Comparison of ENCODE assay signal across 12 cellular contexts in the genomic region with DNA sequence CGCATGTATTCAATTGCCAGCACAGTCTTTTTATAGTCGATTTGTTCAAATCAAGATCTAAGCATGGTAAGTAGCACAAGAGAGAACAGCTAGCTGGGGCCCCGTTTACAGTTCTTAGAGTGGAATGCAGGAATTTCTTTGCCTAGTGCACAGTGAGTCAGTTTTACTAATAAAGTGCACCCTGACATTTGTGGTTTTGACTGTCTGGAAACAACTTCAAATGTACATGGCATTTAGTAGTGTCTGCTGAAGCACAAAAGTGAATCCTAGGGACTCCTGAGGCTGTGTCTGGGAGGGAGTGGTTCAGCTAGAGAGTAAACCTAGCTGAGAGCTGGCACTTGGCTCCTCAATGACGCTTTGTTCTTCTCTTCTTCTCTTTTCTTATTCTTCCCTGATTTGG.
DNase-seq lines count a peak whose midpoint lies in the region; ATAC-seq and TF ChIP-seq lines count a peak whose summit lies in the region.
"Had no signal": no experiment of that assay in that cellular context is flagged by ENCODE, and none has a peak within 500 bp of the region (broad histone marks: within the 10 kb centered on the region; RNA-seq: fewer than 3 reads in every experiment).

No MANE protein-coding gene starts in this region.

- POLR2A ChIA-PET in CD8-positive, alpha-beta T cell (lab: Charles Lee) = no interaction called here

- H3K27ac ChIP-seq in breast epithelium (peak overlapping the region; percentile 36 to 38), lung (ENCODE audit: low read depth in 1 of 2, low read length in 1 of 2) (no peak overlapping the region), transverse colon (peak overlapping the region in 2 of 4 donors; percentile 15 to 30)
- H3K27ac ChIP-seq in CD8-positive, alpha-beta T cell (ENCODE audit: low read depth, low read length) = no peak overlapping the region
- H3K27ac ChIP-seq: gastrocnemius medialis had no signal

- WGBS in lung, 2 donors = 61 to 84% methylated on average over 4 of the region's 4 CpGs
- WGBS in transverse colon (ENCODE audit: low coverage in 1 of 2), 2 donors = 58 to 71% methylated on average over 4 of the region's 4 CpGs

- in situ Hi-C loops in transverse colon (cut with MboI; ENCODE audit: low pct_ligation_motif_present in 1 of 4, low pct_unique_long_range_greater_than_20kb in 1 of 4, low sequenced_read_pairs in 3 of 4) = no loop called here

- CTCF ChIA-PET in CD8-positive, alpha-beta T cell (lab: Charles Lee) = no interaction called here

- H3K9me3 Mint-ChIP-seq in nephron progenitor cell = no peaks in the 10 kb centered on the region
- no peaks in the 10 kb centered on the region for H3K9me3 Mint-ChIP-seq in CD8-positive, alpha-beta T cell

- DNase-seq in AG20443 (ENCODE audit: low spot score) (peak; percentile 87), LHCN-M2 (ENCODE audit: low read depth) (peak; percentile 95), breast epithelium (ENCODE audit: low spot score in 2 of 2) (no peak), lung (ENCODE audit: low spot score) (no peak), nephron progenitor cell (no peak), NCI-H2171 (lab: John Stamatoyannopoulos, UW) (no peak), transverse colon (no peak)
- no peak for DNase-seq in CD8-positive, alpha-beta T cell
- DNase-seq: activated gamma-delta T cell treated with Interleukin-2 at 50 U/mL for 16 hours, gastrocnemius medialis, Kasumi-1, NCI-H748 treated with DMSO at 0.1 percent for 48 hours had no signal

- peaks cover 3 to 8% of the 10 kb centered on the region in 2 donors for H3K4me1 ChIP-seq in breast epithelium
- peaks cover 1 to 3% of the 10 kb centered on the region in 2 donors for H3K4me1 ChIP-seq in lung (ENCODE audit: control insufficient read depth in 2 of 2, insufficient read depth in 2 of 2, low read length in 2 of 2)
- H3K4me1 ChIP-seq in CD8-positive, alpha-beta T cell (ENCODE audit: insufficient read depth, low read length) = no peaks in the 10 kb centered on the region
- H3K4me1 ChIP-seq in transverse colon = peaks cover 0 to 6% (median 0%) of the 10 kb centered on the region in 4 donors

- H3K4me3 Mint-ChIP-seq in nephron progenitor cell = no peak overlapping the region
- H3K4me3 Mint-ChIP-seq in CD8-positive, alpha-beta T cell = no peak overlapping the region

- TF ChIP-seq POLR2A in breast epithelium (IDR thresholded peaks at IDR 0.05) = no peak
- no peak for TF ChIP-seq POLR2A in transverse colon (IDR thresholded peaks at IDR 0.05)

- TF ChIP-seq CTCF in breast epithelium (IDR thresholded peaks at IDR 0.05) (no peak), lung (IDR thresholded peaks at IDR 0.05; ENCODE audit: control extremely low read depth, extremely low read depth) (no peak), nephron progenitor cell (IDR thresholded peaks at IDR 0.05) (no peak), transverse colon (IDR thresholded peaks at IDR 0.05) (no peak)
- TF ChIP-seq CTCF in CD8-positive, alpha-beta T cell (IDR thresholded peaks at IDR 0.05) = no peak

- no peaks in the 10 kb centered on the region for H3K36me3 ChIP-seq in breast epithelium
- H3K36me3 ChIP-seq in lung (ENCODE audit: control insufficient read depth in 2 of 2, insufficient read depth in 2 of 2, low read length in 2 of 2) = no peaks in the 10 kb centered on the region
- no peaks in the 10 kb centered on the region for H3K36me3 ChIP-seq in CD8-positive, alpha-beta T cell (ENCODE audit: insufficient read depth, low read length)
- H3K36me3 ChIP-seq in transverse colon = no peaks in the 10 kb centered on the region
- H3K36me3 ChIP-seq: gastrocnemius medialis had no signal

- peak; percentile 29 for ATAC-seq in lung (ENCODE audit: insufficient read depth, low FRiP score)
- no peak for ATAC-seq in CD8-positive, alpha-beta T cell
- ATAC-seq: gastrocnemius medialis had no signal

- H3K27ac Mint-ChIP-seq in nephron progenitor cell = no peak overlapping the region
- H3K27ac Mint-ChIP-seq in CD8-positive, alpha-beta T cell = no peak overlapping the region

- no peaks in the 10 kb centered on the region for H3K36me3 Mint-ChIP-seq in nephron progenitor cell (ENCODE audit: low read depth)
- no peaks in the 10 kb centered on the region for H3K36me3 Mint-ChIP-seq in CD8-positive, alpha-beta T cell

- H3K27me3 ChIP-seq in breast epithelium = no peaks in the 10 kb centered on the region
- H3K27me3 ChIP-seq in lung (ENCODE audit: control insufficient read depth, insufficient read depth) = no peaks in the 10 kb centered on the region
- H3K27me3 ChIP-seq in CD8-positive, alpha-beta T cell (ENCODE audit: insufficient read depth, low read length) = no peaks in the 10 kb centered on the region
- H3K27me3 ChIP-seq in transverse colon = no peaks in the 10 kb centered on the region
- H3K27me3 ChIP-seq: gastrocnemius medialis had no signal

- H3K27me3 Mint-ChIP-seq in nephron progenitor cell (ENCODE audit: low read depth, poor library complexity) = no peaks in the 10 kb centered on the region
- H3K27me3 Mint-ChIP-seq in CD8-positive, alpha-beta T cell (ENCODE audit: low read depth) = no peaks in the 10 kb centered on the region

- intact Hi-C loops in breast epithelium (cut with DNase I; ENCODE audit: low total_unique reads) (no loop called here), transverse colon (cut with DNase I; ENCODE audit: low total_unique reads) (no loop called here)
- intact Hi-C loops in CD8-positive, alpha-beta T cell (cut with DNase I, micrococcal nuclease) = no loop called here

- H3K4me3 ChIP-seq in breast epithelium (no peak overlapping the region), lung (no peak overlapping the region), transverse colon (no peak overlapping the region)
- H3K4me3 ChIP-seq in CD8-positive, alpha-beta T cell (ENCODE audit: low read depth, low read length) = no peak overlapping the region
- H3K4me3 ChIP-seq: gastrocnemius medialis had no signal

- TF ChIP-seq EP300 in transverse colon (IDR thresholded peaks at IDR 0.05; ENCODE audit: low read depth) = no peak

- H3K9me3 ChIP-seq in breast epithelium (no peaks in the 10 kb centered on the region), lung (ENCODE audit: control insufficient read depth in 2 of 2, insufficient read depth in 1 of 2, low read length in 1 of 2) (no peaks in the 10 kb centered on the region), transverse colon (no peaks in the 10 kb centered on the region)
- no peaks in the 10 kb centered on the region for H3K9me3 ChIP-seq in CD8-positive, alpha-beta T cell (ENCODE audit: low read length)
- H3K9me3 ChIP-seq: gastrocnemius medialis had no signal

- peaks cover 21% of the 10 kb centered on the region for H3K4me1 Mint-ChIP-seq in nephron progenitor cell
- H3K4me1 Mint-ChIP-seq in CD8-positive, alpha-beta T cell (ENCODE audit: low read depth) = no peaks in the 10 kb centered on the region

Comparison
In these comparisons a context has a peak if more than half of its experiments do, and no peak if none do; other contexts are left out.
1. DNase-seq: peak in AG20443 (single experiment) and LHCN-M2 (single experiment); none in breast epithelium (0 of 2), lung (single experiment), nephron progenitor cell (single experiment), NCI-H2171 (single experiment), CD8-positive, alpha-beta T cell (0 of 7) and transverse colon (single experiment).
2. H3K27ac ChIP-seq: peak in breast epithelium (2 of 2); none in lung (0 of 2) and CD8-positive, alpha-beta T cell (single experiment).